In the genomic region with DNA sequence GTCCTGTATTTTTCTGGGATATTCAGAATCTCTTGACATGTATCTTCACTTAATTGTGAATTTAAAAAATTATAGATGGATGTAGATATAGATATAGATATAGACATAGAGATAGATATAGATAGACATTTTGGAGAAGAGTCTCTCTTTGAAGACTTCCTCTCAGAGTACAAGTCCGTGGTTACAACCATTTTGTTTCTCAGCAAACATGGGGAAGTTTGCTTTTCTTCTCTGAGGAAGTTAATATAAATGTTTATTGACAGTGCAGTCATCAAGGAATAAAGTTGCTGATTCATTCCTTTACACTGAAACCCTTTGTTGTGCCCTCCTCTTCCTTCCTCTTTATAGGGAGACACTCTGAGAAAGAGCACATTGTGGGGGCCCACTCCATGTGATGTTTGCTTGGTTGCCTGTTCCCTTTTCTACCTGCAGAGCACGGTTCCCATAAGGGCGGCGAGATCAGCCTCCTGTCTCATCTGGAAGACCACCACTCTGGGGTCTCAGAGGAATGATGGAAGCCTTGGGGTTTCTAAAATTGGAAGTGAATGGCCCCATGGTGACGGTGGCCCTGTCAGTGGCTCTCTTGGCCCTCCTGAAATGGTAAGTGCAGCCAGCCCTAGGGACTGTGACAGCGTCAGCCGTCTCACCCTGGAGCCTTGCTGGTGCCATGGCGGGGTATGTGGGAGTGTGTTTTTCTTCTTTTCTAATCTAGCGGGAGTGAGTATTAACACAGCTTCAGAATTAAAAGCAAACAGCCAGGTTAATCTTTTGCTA, we compare ENCODE assay signal across 1 cellular context.
TF ChIP-seq lines count a peak whose summit lies in the region.

A gene (plus strand): TSS at position 385 of the 774 bp plus-strand sequence. CDS start 127 bp downstream, at position 512.

TF ChIP-seq in K562, 482 proteins besides CTCF, POLR2A, EP300 and RAD21 (continued from another document and continues in another):
- TF ChIP-seq HMGN3 (IDR thresholded peaks at IDR 0.05; ENCODE audit: borderline replicate concordance, extremely low read depth, insufficient read length, low read depth, low read length) (no peak), ELF4 (CRISPR knock-in tag; IDR thresholded peaks at IDR 0.05) (no peak), POLR3A (IDR thresholded peaks at IDR 0.05; ENCODE audit: borderline replicate concordance, extremely low read depth, insufficient read depth, insufficient read length) (no peak), MYBL2 (IDR thresholded peaks at IDR 0.05; ENCODE audit: low read depth) (no peak), MYBL2 (CRISPR knock-in tag; IDR thresholded peaks at IDR 0.05; ENCODE audit: borderline replicate concordance) (no peak), MYC (IDR thresholded peaks at IDR 0.05; ENCODE audit: low read depth, low read length) (no peak), MYC (CRISPR knock-in tag; IDR thresholded peaks at IDR 0.05; ENCODE audit: borderline replicate concordance, low read depth) (no peak), ZNF140 (CRISPR knock-in tag; IDR thresholded peaks at IDR 0.05) (no peak), JUN (IDR thresholded peaks at IDR 0.05; ENCODE audit: borderline replicate concordance, low read depth, low read length) (no peak), JUN (CRISPR knock-in tag; IDR thresholded peaks at IDR 0.05; ENCODE audit: borderline replicate concordance) (peak; percentile 83; the same call in 1 of the 2 replicates), NFIX (CRISPR knock-in tag; IDR thresholded peaks at IDR 0.05; ENCODE audit: low read depth) (no peak), HMG20B (CRISPR knock-in tag; IDR thresholded peaks at IDR 0.05) (no peak), PHB (CRISPR knock-in tag; IDR thresholded peaks at IDR 0.05) (no peak), CBX5 (IDR thresholded peaks at IDR 0.05; ENCODE audit: borderline replicate concordance, low read depth) (no peak), RBM34 (IDR thresholded peaks at IDR 0.05; ENCODE audit: borderline replicate concordance, insufficient read depth, low read length) (no peak), KDM1A (IDR thresholded peaks at IDR 0.05) (no peak), GTF2A2 (tag; IDR thresholded peaks at IDR 0.05) (no peak), FOS (IDR thresholded peaks at IDR 0.05; ENCODE audit: extremely low read depth, insufficient read length) (no peak), SRSF9 (IDR thresholded peaks at IDR 0.05; ENCODE audit: borderline replicate concordance, low read depth, low read length) (no peak), RBBP5 (IDR thresholded peaks at IDR 0.05; ENCODE audit: borderline replicate concordance, insufficient read depth, low read length, poor library complexity, severe bottlenecking) (no peak), JUND (IDR thresholded peaks at IDR 0.05; ENCODE audit: borderline replicate concordance, low read depth, low read length) (no peak), JUND (tag; IDR thresholded peaks at IDR 0.05; ENCODE audit: borderline replicate concordance, low read depth, low read length) (peak; percentile 39; the same call in 1 of the 3 replicates), NFE2 (IDR thresholded peaks at IDR 0.05; ENCODE audit: low read depth) (peak; percentile 87), HNRNPH1 (optimal IDR thresholded peaks at IDR 0.05; ENCODE audit: low read depth, low read length) (no peak)
- TF ChIP-seq, protein P1, sequence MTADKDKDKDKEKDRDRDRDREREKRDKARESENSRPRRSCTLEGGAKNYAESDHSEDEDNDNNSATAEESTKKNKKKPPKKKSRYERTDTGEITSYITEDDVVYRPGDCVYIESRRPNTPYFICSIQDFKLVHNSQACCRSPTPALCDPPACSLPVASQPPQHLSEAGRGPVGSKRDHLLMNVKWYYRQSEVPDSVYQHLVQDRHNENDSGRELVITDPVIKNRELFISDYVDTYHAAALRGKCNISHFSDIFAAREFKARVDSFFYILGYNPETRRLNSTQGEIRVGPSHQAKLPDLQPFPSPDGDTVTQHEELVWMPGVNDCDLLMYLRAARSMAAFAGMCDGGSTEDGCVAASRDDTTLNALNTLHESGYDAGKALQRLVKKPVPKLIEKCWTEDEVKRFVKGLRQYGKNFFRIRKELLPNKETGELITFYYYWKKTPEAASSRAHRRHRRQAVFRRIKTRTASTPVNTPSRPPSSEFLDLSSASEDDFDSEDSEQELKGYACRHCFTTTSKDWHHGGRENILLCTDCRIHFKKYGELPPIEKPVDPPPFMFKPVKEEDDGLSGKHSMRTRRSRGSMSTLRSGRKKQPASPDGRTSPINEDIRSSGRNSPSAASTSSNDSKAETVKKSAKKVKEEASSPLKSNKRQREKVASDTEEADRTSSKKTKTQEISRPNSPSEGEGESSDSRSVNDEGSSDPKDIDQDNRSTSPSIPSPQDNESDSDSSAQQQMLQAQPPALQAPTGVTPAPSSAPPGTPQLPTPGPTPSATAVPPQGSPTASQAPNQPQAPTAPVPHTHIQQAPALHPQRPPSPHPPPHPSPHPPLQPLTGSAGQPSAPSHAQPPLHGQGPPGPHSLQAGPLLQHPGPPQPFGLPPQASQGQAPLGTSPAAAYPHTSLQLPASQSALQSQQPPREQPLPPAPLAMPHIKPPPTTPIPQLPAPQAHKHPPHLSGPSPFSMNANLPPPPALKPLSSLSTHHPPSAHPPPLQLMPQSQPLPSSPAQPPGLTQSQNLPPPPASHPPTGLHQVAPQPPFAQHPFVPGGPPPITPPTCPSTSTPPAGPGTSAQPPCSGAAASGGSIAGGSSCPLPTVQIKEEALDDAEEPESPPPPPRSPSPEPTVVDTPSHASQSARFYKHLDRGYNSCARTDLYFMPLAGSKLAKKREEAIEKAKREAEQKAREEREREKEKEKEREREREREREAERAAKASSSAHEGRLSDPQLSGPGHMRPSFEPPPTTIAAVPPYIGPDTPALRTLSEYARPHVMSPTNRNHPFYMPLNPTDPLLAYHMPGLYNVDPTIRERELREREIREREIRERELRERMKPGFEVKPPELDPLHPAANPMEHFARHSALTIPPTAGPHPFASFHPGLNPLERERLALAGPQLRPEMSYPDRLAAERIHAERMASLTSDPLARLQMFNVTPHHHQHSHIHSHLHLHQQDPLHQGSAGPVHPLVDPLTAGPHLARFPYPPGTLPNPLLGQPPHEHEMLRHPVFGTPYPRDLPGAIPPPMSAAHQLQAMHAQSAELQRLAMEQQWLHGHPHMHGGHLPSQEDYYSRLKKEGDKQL (CRISPR knock-in tag; IDR thresholded peaks at IDR 0.05; ENCODE audit: borderline replicate concordance), result peak; percentile 63; the same call in 1 of the 2 replicates
- TF ChIP-seq, protein P2, sequence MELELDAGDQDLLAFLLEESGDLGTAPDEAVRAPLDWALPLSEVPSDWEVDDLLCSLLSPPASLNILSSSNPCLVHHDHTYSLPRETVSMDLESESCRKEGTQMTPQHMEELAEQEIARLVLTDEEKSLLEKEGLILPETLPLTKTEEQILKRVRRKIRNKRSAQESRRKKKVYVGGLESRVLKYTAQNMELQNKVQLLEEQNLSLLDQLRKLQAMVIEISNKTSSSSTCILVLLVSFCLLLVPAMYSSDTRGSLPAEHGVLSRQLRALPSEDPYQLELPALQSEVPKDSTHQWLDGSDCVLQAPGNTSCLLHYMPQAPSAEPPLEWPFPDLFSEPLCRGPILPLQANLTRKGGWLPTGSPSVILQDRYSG (tag; conservative IDR thresholded peaks at IDR 0.05; ENCODE audit: low read depth), result 0 out of 2 replicates have a peak, but pooled peaks have one; percentile 32
- TF ChIP-seq, protein P3, sequence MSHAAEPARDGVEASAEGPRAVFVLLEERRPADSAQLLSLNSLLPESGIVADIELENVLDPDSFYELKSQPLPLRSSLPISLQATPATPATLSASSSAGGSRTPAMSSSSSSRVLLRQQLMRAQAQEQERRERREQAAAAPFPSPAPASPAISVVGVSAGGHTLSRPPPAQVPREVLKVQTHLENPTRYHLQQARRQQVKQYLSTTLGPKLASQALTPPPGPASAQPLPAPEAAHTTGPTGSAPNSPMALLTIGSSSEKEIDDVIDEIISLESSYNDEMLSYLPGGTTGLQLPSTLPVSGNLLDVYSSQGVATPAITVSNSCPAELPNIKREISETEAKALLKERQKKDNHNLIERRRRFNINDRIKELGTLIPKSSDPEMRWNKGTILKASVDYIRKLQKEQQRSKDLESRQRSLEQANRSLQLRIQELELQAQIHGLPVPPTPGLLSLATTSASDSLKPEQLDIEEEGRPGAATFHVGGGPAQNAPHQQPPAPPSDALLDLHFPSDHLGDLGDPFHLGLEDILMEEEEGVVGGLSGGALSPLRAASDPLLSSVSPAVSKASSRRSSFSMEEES (CRISPR knock-in tag; IDR thresholded peaks at IDR 0.05), result no peak
- TF ChIP-seq, protein P4, sequence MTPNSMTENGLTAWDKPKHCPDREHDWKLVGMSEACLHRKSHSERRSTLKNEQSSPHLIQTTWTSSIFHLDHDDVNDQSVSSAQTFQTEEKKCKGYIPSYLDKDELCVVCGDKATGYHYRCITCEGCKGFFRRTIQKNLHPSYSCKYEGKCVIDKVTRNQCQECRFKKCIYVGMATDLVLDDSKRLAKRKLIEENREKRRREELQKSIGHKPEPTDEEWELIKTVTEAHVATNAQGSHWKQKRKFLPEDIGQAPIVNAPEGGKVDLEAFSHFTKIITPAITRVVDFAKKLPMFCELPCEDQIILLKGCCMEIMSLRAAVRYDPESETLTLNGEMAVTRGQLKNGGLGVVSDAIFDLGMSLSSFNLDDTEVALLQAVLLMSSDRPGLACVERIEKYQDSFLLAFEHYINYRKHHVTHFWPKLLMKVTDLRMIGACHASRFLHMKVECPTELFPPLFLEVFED (CRISPR knock-in tag; conservative IDR thresholded peaks at IDR 0.05), result no peak
- TF ChIP-seq, protein P5, sequence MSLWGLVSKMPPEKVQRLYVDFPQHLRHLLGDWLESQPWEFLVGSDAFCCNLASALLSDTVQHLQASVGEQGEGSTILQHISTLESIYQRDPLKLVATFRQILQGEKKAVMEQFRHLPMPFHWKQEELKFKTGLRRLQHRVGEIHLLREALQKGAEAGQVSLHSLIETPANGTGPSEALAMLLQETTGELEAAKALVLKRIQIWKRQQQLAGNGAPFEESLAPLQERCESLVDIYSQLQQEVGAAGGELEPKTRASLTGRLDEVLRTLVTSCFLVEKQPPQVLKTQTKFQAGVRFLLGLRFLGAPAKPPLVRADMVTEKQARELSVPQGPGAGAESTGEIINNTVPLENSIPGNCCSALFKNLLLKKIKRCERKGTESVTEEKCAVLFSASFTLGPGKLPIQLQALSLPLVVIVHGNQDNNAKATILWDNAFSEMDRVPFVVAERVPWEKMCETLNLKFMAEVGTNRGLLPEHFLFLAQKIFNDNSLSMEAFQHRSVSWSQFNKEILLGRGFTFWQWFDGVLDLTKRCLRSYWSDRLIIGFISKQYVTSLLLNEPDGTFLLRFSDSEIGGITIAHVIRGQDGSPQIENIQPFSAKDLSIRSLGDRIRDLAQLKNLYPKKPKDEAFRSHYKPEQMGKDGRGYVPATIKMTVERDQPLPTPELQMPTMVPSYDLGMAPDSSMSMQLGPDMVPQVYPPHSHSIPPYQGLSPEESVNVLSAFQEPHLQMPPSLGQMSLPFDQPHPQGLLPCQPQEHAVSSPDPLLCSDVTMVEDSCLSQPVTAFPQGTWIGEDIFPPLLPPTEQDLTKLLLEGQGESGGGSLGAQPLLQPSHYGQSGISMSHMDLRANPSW (CRISPR knock-in tag; IDR thresholded peaks at IDR 0.05), result no peak
- TF ChIP-seq, protein P6, sequence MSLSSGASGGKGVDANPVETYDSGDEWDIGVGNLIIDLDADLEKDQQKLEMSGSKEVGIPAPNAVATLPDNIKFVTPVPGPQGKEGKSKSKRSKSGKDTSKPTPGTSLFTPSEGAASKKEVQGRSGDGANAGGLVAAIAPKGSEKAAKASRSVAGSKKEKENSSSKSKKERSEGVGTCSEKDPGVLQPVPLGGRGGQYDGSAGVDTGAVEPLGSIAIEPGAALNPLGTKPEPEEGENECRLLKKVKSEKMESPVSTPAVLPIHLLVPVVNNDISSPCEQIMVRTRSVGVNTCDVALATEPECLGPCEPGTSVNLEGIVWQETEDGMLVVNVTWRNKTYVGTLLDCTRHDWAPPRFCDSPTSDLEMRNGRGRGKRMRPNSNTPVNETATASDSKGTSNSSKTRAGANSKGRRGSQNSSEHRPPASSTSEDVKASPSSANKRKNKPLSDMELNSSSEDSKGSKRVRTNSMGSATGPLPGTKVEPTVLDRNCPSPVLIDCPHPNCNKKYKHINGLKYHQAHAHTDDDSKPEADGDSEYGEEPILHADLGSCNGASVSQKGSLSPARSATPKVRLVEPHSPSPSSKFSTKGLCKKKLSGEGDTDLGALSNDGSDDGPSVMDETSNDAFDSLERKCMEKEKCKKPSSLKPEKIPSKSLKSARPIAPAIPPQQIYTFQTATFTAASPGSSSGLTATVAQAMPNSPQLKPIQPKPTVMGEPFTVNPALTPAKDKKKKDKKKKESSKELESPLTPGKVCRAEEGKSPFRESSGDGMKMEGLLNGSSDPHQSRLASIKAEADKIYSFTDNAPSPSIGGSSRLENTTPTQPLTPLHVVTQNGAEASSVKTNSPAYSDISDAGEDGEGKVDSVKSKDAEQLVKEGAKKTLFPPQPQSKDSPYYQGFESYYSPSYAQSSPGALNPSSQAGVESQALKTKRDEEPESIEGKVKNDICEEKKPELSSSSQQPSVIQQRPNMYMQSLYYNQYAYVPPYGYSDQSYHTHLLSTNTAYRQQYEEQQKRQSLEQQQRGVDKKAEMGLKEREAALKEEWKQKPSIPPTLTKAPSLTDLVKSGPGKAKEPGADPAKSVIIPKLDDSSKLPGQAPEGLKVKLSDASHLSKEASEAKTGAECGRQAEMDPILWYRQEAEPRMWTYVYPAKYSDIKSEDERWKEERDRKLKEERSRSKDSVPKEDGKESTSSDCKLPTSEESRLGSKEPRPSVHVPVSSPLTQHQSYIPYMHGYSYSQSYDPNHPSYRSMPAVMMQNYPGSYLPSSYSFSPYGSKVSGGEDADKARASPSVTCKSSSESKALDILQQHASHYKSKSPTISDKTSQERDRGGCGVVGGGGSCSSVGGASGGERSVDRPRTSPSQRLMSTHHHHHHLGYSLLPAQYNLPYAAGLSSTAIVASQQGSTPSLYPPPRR (CRISPR knock-in tag; IDR thresholded peaks at IDR 0.05; ENCODE audit: borderline replicate concordance), result no peak
- TF ChIP-seq, protein P7, sequence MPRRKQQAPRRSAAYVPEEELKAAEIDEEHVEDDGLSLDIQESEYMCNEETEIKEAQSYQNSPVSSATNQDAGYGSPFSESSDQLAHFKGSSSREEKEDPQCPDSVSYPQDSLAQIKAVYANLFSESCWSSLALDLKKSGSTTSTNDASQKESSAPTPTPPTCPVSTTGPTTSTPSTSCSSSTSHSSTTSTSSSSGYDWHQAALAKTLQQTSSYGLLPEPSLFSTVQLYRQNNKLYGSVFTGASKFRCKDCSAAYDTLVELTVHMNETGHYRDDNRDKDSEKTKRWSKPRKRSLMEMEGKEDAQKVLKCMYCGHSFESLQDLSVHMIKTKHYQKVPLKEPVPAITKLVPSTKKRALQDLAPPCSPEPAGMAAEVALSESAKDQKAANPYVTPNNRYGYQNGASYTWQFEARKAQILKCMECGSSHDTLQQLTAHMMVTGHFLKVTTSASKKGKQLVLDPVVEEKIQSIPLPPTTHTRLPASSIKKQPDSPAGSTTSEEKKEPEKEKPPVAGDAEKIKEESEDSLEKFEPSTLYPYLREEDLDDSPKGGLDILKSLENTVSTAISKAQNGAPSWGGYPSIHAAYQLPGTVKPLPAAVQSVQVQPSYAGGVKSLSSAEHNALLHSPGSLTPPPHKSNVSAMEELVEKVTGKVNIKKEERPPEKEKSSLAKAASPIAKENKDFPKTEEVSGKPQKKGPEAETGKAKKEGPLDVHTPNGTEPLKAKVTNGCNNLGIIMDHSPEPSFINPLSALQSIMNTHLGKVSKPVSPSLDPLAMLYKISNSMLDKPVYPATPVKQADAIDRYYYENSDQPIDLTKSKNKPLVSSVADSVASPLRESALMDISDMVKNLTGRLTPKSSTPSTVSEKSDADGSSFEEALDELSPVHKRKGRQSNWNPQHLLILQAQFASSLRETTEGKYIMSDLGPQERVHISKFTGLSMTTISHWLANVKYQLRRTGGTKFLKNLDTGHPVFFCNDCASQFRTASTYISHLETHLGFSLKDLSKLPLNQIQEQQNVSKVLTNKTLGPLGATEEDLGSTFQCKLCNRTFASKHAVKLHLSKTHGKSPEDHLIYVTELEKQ (CRISPR knock-in tag; IDR thresholded peaks at IDR 0.05), result no peak
